Comparison of ENCODE assay signal across 9 cellular contexts in genomic region chr1:198620951-198621824, GRCh38. TPM values are rescaled to one million over a fixed set of nuclear protein-coding genes. Genes with fewer than 3 reads are reported as not detected.
DNase-seq lines count a peak whose midpoint lies in the region; ATAC-seq, FAIRE-seq and TF ChIP-seq lines count a peak whose summit lies in the region.
"Had no signal": no experiment of that assay in that cellular context is flagged by ENCODE, and none has a peak within 500 bp of the region (broad histone marks: within the 10 kb centered on the region; RNA-seq: fewer than 3 reads in every experiment).

No MANE protein-coding gene starts in this region.

- POLR2A ChIA-PET in activated CD4-positive, alpha-beta memory T cell treated with anti-CD3 and anti-CD28 coated beads for 36 hours (lab: Charles Lee) = interaction anchor here (0.8 to 5.2 kb wide), 17 partner anchors 8 to 101 kb away, joined by 3 to 61 read pairs (median 4); partner anchors contain the start of gene PTPRC

- H4K20me1 ChIP-seq in hepatocyte (ENCODE audit: insufficient read depth, poor library complexity, severe bottlenecking) = no peaks in the 10 kb centered on the region

- ATAC-seq in GM19463 (IDR thresholded peaks at IDR 0.05; ENCODE audit: unreplicated experiment) (peak; percentile 66), HG03558 (IDR thresholded peaks at IDR 0.05; ENCODE audit: extremely low read depth, unreplicated experiment) (peak; percentile 50), left lobe of liver (peak; percentile 16)
- ATAC-seq: body of pancreas had no signal

- no peaks in the 10 kb centered on the region for H3K27me3 ChIP-seq in transverse colon
- no peaks in the 10 kb centered on the region for H3K27me3 ChIP-seq in hepatocyte
- H3K27me3 ChIP-seq: body of pancreas had no signal

- H3K27me3 Mint-ChIP-seq in activated CD4-positive, alpha-beta memory T cell treated with anti-CD3 and anti-CD28 coated beads for 36 hours = no peaks in the 10 kb centered on the region

- DNase-seq in AML-193 (lab: John Stamatoyannopoulos, UW) = peak; percentile 84 to 88
- peak; percentile 84 for DNase-seq in activated CD4-positive, alpha-beta memory T cell treated with anti-CD3 and anti-CD28 coated beads for 36 hours
- DNase-seq in left lobe of liver (ENCODE audit: low spot score) = no peak
- peak; percentile 55 for DNase-seq in transverse colon
- no peak for DNase-seq in hepatocyte (ENCODE audit: low spot score)
- no peak for DNase-seq in RCC 7860 (ENCODE audit: low spot score)

- peaks cover 87% of the 10 kb centered on the region for H3K4me1 Mint-ChIP-seq in activated CD4-positive, alpha-beta memory T cell treated with anti-CD3 and anti-CD28 coated beads for 36 hours (ENCODE audit: low read depth)

- TF ChIP-seq POLR2A in transverse colon (IDR thresholded peaks at IDR 0.05) = peak; percentile 36

- in situ Hi-C loops in transverse colon (cut with MboI; ENCODE audit: low pct_ligation_motif_present in 1 of 4, low pct_unique_long_range_greater_than_20kb in 1 of 4, low sequenced_read_pairs in 3 of 4) = no loop called here

- no peaks in the 10 kb centered on the region for H3K36me3 ChIP-seq in transverse colon
- H3K36me3 ChIP-seq in hepatocyte (replicated peaks; ENCODE audit: insufficient read depth, low read depth) = no peaks in the 10 kb centered on the region

- no peak overlapping the region for H3K4me2 ChIP-seq in hepatocyte

- no peaks in the 10 kb centered on the region for H3K9me3 ChIP-seq in transverse colon
- H3K9me3 ChIP-seq in hepatocyte (ENCODE audit: low read depth) = no peaks in the 10 kb centered on the region
- H3K9me3 ChIP-seq: body of pancreas had no signal

- WGBS in transverse colon (ENCODE audit: low coverage in 1 of 2), 2 donors = 65 to 70% methylated on average over 3 to 10 of the region's 10 CpGs
- WGBS in hepatocyte (ENCODE audit: low lambda C conversion rate, missing lambda C conversion rate) = 98% methylated on average over 10 of the region's 10 CpGs

- intact Hi-C loops in activated CD4-positive, alpha-beta memory T cell treated with anti-CD3 and anti-CD28 coated beads for 36 hours (cut with micrococcal nuclease) = loop anchor here (1.0 to 2.0 kb wide), 5 partner anchors 10 to 844 kb away; partner anchors contain the start of gene PTPRC
- intact Hi-C loops in transverse colon (cut with DNase I; ENCODE audit: low total_unique reads) = no loop called here

- no peaks in the 10 kb centered on the region for H3K79me2 ChIP-seq in hepatocyte

- H3K4me3 ChIP-seq in transverse colon (no peak overlapping the region), hepatocyte (no peak overlapping the region)
- H3K4me3 ChIP-seq: body of pancreas had no signal

- H3K4me1 ChIP-seq in transverse colon (no peaks in the 10 kb centered on the region), hepatocyte (ENCODE audit: insufficient read depth) (no peaks in the 10 kb centered on the region)
- H3K4me1 ChIP-seq: body of pancreas had no signal

- H2AFZ ChIP-seq in hepatocyte = no peak overlapping the region

- peak overlapping the region; percentile 94 for H3K27ac Mint-ChIP-seq in activated CD4-positive, alpha-beta memory T cell treated with anti-CD3 and anti-CD28 coated beads for 36 hours

- no peak for TF ChIP-seq EP300 in transverse colon (IDR thresholded peaks at IDR 0.05; ENCODE audit: low read depth)

- CTCF ChIA-PET in activated CD4-positive, alpha-beta memory T cell treated with anti-CD3 and anti-CD28 coated beads for 36 hours (lab: Charles Lee) = interaction anchor here (0.5 to 4.5 kb wide), 12 partner anchors 8 to 508 kb away, joined by 3 to 20 read pairs (median 6); partner anchors contain the start of gene PTPRC

- H3K4me3 Mint-ChIP-seq in activated CD4-positive, alpha-beta memory T cell treated with anti-CD3 and anti-CD28 coated beads for 36 hours = peak overlapping the region; percentile 74

- H3K36me3 Mint-ChIP-seq in activated CD4-positive, alpha-beta memory T cell treated with anti-CD3 and anti-CD28 coated beads for 36 hours = no peaks in the 10 kb centered on the region

- H3K27ac ChIP-seq in transverse colon (peak overlapping the region; percentile 50 to 65 (median 58)), hepatocyte (no peak overlapping the region)

- TF ChIP-seq CTCF in transverse colon (IDR thresholded peaks at IDR 0.05) (no peak), hepatocyte (IDR thresholded peaks at IDR 0.05; ENCODE audit: poor library complexity) (no peak)

- H3K9me2 ChIP-seq in hepatocyte (replicated peaks; ENCODE audit: insufficient read depth) = no peaks in the 10 kb centered on the region

- FAIRE-seq in RCC 7860 (lab: Jason Lieb, UNC) = no peak

- no peaks in the 10 kb centered on the region for H3K9me3 Mint-ChIP-seq in activated CD4-positive, alpha-beta memory T cell treated with anti-CD3 and anti-CD28 coated beads for 36 hours

RNA-seq across cellular contexts. Expression of gene PTPRC, which starts 17.7 kb away (rescaled TPM):
- total RNA-seq in activated CD4-positive, alpha-beta memory T cell treated with anti-CD3 and anti-CD28 coated beads for 36 hours = 100 to 1,000 TPM; 495 to 503 TPM
- total RNA-seq in left lobe of liver (5.4 TPM), transverse colon (10 to 100 TPM in 3 of 4 donors, 1 to 10 TPM in 1; 6.4 to 50.7 (median 25.6) TPM), hepatocyte (0.44 and 0.87 TPM in 2 replicates)
- 0.11 TPM in 1 of 2 replicates, not detected in the other for polyA plus RNA-seq in hepatocyte

Comparison
In these comparisons a context has a peak if more than half of its experiments do, and no peak if none do; other contexts are left out.
1. DNase-seq: peak in AML-193 (2 of 2), activated CD4-positive, alpha-beta memory T cell treated with anti-CD3 and anti-CD28 coated beads for 36 hours (single experiment) and transverse colon (single experiment); none in left lobe of liver (single experiment), hepatocyte (single experiment) and RCC 7860 (single experiment).
2. ATAC-seq: peak in every context shown above with its lines; median percentile 66 in GM19463; 50 in HG03558; 16 in left lobe of liver.
3. RNA of gene PTPRC, which starts 17.7 kb away (total RNA-seq): 495 to 503 TPM in activated CD4-positive, alpha-beta memory T cell treated with anti-CD3 and anti-CD28 coated beads for 36 hours; 6.4 to 50.7 TPM in transverse colon, 5.4 TPM in left lobe of liver (single experiment) and 0.44 to 0.87 TPM in hepatocyte; every median in the first group is over 4 times any median in the second.